ENCODE assay signal across 8 cellular contexts in the genomic region with DNA sequence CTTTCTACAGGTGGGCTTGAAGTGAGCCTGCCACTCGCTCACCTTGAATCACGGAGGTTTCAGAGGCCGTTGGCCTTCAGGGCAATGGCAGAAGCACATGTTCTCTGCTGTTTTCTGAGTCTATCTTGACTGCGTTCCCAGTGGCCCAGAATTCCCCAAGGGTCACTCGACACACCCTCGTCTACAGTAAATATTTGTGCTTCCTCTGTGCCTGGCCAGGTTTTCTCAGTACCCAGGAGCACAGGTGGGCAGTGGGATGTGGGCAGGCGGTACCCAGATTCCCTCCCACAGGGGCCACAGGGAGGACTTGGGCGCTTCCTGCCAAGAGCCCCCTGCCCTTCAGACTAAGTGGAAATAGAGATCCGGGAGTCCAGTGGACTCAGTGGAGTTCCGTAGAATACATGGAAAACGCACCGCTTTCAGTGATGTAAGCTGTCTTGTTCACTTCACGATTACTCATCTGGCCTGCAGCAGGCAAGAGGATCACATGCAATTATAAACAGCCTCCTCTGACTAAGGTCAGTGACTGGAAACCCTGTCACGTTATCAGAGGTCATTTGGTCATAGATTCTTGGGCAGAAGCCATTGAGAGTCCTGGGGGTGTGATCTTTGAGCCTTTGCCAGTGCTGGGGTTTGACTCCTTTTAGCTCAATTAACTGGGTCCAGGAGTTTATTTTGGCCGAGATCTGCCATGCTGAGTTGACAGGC.
A peak's percentile ranks its signal among the peaks of the same experiment; 100 is the strongest.
DNase-seq lines count a peak whose midpoint lies in the region; ATAC-seq and TF ChIP-seq lines count a peak whose summit lies in the region.

No MANE protein-coding gene starts in this region.

- peak overlapping the region; percentile 93 for H3K27ac ChIP-seq in AG04450 (ENCODE audit: low read depth, low read length)
- no peak overlapping the region for H3K27ac ChIP-seq in Karpas-422 (ENCODE audit: low read length)
- peak overlapping the region; percentile 94 for H3K27ac ChIP-seq in brain microvascular endothelial cell
- peak overlapping the region; percentile 93 to 98 for H3K27ac ChIP-seq in liver (ENCODE audit: low read depth in 1 of 2, low read length in 2 of 2)
- peak overlapping the region; percentile 44 to 58 for H3K27ac ChIP-seq in uterus

- no peak overlapping the region for H2AFZ ChIP-seq in Karpas-422 (ENCODE audit: low read length)

- no peaks in the 10 kb centered on the region for H3K9me3 ChIP-seq in AG04450 (ENCODE audit: control insufficient read depth, insufficient read depth, low read length)
- no peaks in the 10 kb centered on the region for H3K9me3 ChIP-seq in Karpas-422 (ENCODE audit: low read length)
- no peaks in the 10 kb centered on the region for H3K9me3 ChIP-seq in liver (ENCODE audit: control insufficient read depth in 4 of 4, low read length in 3 of 4)
- no peaks in the 10 kb centered on the region for H3K9me3 ChIP-seq in uterus

- no peak for ATAC-seq in naive thymus-derived CD8-positive, alpha-beta T cell

- H3K27me3 ChIP-seq in AG04450 (ENCODE audit: control insufficient read depth, insufficient read depth, low read length): no peaks in the 10 kb centered on the region
- no peaks in the 10 kb centered on the region for H3K27me3 ChIP-seq in Karpas-422 (ENCODE audit: low read length)
- no peaks in the 10 kb centered on the region for H3K27me3 ChIP-seq in brain microvascular endothelial cell (replicated peaks)
- H3K27me3 ChIP-seq in liver (ENCODE audit: control insufficient read depth in 4 of 4, insufficient read depth in 4 of 4, low read length in 3 of 4): no peaks in the 10 kb centered on the region
- H3K27me3 ChIP-seq in uterus: no peaks in the 10 kb centered on the region

- H3K36me3 ChIP-seq in Karpas-422 (ENCODE audit: insufficient read depth, low read length): no peaks in the 10 kb centered on the region
- no peaks in the 10 kb centered on the region for H3K36me3 ChIP-seq in brain microvascular endothelial cell (replicated peaks)
- H3K36me3 ChIP-seq in liver (ENCODE audit: control insufficient read depth in 4 of 4, insufficient read depth in 3 of 4, low read depth in 1 of 4, low read length in 3 of 4): no peaks in the 10 kb centered on the region
- H3K36me3 ChIP-seq in uterus: no peaks in the 10 kb centered on the region

- DNase-seq in AG04450 (ENCODE audit: low read depth, low spot score): peak; percentile 65
- DNase-seq in Karpas-422: no peak
- peak; percentile 87 for DNase-seq in brain microvascular endothelial cell
- peak in 1 of 2 donors; percentile 47 for DNase-seq in uterus
- no peak for DNase-seq in stimulated activated CD4-positive, alpha-beta T cell treated with anti-CD3 and anti-CD28 coated beads, Interleukin-2, amount 100 ng/mL, for 48 hours
- no peak for DNase-seq in activated gamma-delta T cell (lab: John Stamatoyannopoulos, UW)
- DNase-seq in naive thymus-derived CD8-positive, alpha-beta T cell: no peak

- H3K4me3 Mint-ChIP-seq in naive thymus-derived CD8-positive, alpha-beta T cell: no peak overlapping the region

- no peaks in the 10 kb centered on the region for H3K9me2 ChIP-seq in Karpas-422 (replicated peaks; ENCODE audit: insufficient read depth, low read length)

- intact Hi-C loops in uterus (cut with DNase I; ENCODE audit: low total_unique reads): no loop called here

- H3K4me3 ChIP-seq in AG04450 (ENCODE audit: low read depth, low read length) (no peak overlapping the region; the same call in none of the 2 replicates), Karpas-422 (ENCODE audit: low read length) (no peak overlapping the region), brain microvascular endothelial cell (ENCODE audit: low read depth, low read length) (peak overlapping the region; percentile 66), liver (ENCODE audit: low read depth in 1 of 3, low read length in 3 of 3) (no peak overlapping the region), uterus (no peak overlapping the region)

- in situ Hi-C loops in brain microvascular endothelial cell (cut with HindIII; ENCODE audit: low pct_ligation_motif_present, low sequenced_read_pairs): no loop called here

- TF ChIP-seq POLR2A in uterus (IDR thresholded peaks at IDR 0.05): no peak

- no peak overlapping the region for H3K27ac Mint-ChIP-seq in naive thymus-derived CD8-positive, alpha-beta T cell

- TF ChIP-seq CTCF in AG04450 (IDR thresholded peaks at IDR 0.05; ENCODE audit: low read depth, low read length) (no peak), brain microvascular endothelial cell (IDR thresholded peaks at IDR 0.05; ENCODE audit: low read depth, low read length, missing control alignments) (no peak), liver (IDR thresholded peaks at IDR 0.05; ENCODE audit: low read depth, low read length, missing input control) (no peak), uterus (IDR thresholded peaks at IDR 0.05) (no peak)

- H3K79me2 ChIP-seq in Karpas-422 (ENCODE audit: low read length): no peaks in the 10 kb centered on the region

- H3K4me1 ChIP-seq in Karpas-422 (ENCODE audit: low read length): peaks cover 46% of the 10 kb centered on the region
- peaks cover 0 to 25% (median 14%) of the 10 kb centered on the region in 4 donors for H3K4me1 ChIP-seq in liver (ENCODE audit: control insufficient read depth in 4 of 4, insufficient read depth in 4 of 4, low read length in 3 of 4)
- H3K4me1 ChIP-seq in uterus: no peaks in the 10 kb centered on the region

- POLR2A ChIA-PET in AG04450 (lab: Yijun Ruan, JAX): interaction anchor here (0.5 to 1.0 kb wide), 2 partner anchors 18 to 113 kb away, joined by 3 read pairs; no protein-coding TSS in a partner anchor
- POLR2A ChIA-PET in naive thymus-derived CD8-positive, alpha-beta T cell (lab: Charles Lee): no interaction called here

- peaks cover 0 to 21% (median 2%) of the 10 kb centered on the region in 4 donors for H3K4me1 Mint-ChIP-seq in naive thymus-derived CD8-positive, alpha-beta T cell

- WGBS in liver: 20% methylated on average over 15 of the region's 15 CpGs

- peak overlapping the region; percentile 6 for H3K4me2 ChIP-seq in Karpas-422 (ENCODE audit: low read depth, low read length, poor library complexity, severe bottlenecking)

- H3K27me3 Mint-ChIP-seq in naive thymus-derived CD8-positive, alpha-beta T cell: peaks cover 0 to 6% (median 0%) of the 10 kb centered on the region in 5 donors

- CTCF ChIA-PET in AG04450 (lab: Charles Lee): interaction anchor here (0.6 to 1.2 kb wide), 3 partner anchors 52 to 180 kb away, joined by 3 to 4 read pairs (median 4); a partner anchor contains a TSS

- TF ChIP-seq RAD21 in liver (IDR thresholded peaks at IDR 0.05): peak; percentile 2 to 32

- no peak overlapping the region for H3K9ac ChIP-seq in Karpas-422 (ENCODE audit: low read length)
- peak overlapping the region in 1 of 2 donors; percentile 86 for H3K9ac ChIP-seq in liver (ENCODE audit: low read depth in 1 of 2, low read length in 2 of 2)

- peaks cover 22% of the 10 kb centered on the region; the same call in 1 of the 2 replicates for H4K20me1 ChIP-seq in Karpas-422 (ENCODE audit: insufficient read depth, low read depth, low read length)

- no peaks in the 10 kb centered on the region for H3K9me3 Mint-ChIP-seq in naive thymus-derived CD8-positive, alpha-beta T cell

- H3K36me3 Mint-ChIP-seq in naive thymus-derived CD8-positive, alpha-beta T cell: no peaks in the 10 kb centered on the region

TF ChIP-seq in liver, 16 proteins besides CTCF, POLR2A, EP300 and RAD21 (continues in another document):
- TF ChIP-seq SP1 (IDR thresholded peaks at IDR 0.05): peak; percentile 85
- TF ChIP-seq, protein P1, sequence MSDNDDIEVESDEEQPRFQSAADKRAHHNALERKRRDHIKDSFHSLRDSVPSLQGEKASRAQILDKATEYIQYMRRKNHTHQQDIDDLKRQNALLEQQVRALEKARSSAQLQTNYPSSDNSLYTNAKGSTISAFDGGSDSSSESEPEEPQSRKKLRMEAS (IDR thresholded peaks at IDR 0.05): peak; percentile 69
- peak; percentile 76 to 90 for TF ChIP-seq JUND (IDR thresholded peaks at IDR 0.05)
- TF ChIP-seq, protein P2, sequence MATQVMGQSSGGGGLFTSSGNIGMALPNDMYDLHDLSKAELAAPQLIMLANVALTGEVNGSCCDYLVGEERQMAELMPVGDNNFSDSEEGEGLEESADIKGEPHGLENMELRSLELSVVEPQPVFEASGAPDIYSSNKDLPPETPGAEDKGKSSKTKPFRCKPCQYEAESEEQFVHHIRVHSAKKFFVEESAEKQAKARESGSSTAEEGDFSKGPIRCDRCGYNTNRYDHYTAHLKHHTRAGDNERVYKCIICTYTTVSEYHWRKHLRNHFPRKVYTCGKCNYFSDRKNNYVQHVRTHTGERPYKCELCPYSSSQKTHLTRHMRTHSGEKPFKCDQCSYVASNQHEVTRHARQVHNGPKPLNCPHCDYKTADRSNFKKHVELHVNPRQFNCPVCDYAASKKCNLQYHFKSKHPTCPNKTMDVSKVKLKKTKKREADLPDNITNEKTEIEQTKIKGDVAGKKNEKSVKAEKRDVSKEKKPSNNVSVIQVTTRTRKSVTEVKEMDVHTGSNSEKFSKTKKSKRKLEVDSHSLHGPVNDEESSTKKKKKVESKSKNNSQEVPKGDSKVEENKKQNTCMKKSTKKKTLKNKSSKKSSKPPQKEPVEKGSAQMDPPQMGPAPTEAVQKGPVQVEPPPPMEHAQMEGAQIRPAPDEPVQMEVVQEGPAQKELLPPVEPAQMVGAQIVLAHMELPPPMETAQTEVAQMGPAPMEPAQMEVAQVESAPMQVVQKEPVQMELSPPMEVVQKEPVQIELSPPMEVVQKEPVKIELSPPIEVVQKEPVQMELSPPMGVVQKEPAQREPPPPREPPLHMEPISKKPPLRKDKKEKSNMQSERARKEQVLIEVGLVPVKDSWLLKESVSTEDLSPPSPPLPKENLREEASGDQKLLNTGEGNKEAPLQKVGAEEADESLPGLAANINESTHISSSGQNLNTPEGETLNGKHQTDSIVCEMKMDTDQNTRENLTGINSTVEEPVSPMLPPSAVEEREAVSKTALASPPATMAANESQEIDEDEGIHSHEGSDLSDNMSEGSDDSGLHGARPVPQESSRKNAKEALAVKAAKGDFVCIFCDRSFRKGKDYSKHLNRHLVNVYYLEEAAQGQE (IDR thresholded peaks at IDR 0.05): peak; percentile 51
- TF ChIP-seq, protein P3, sequence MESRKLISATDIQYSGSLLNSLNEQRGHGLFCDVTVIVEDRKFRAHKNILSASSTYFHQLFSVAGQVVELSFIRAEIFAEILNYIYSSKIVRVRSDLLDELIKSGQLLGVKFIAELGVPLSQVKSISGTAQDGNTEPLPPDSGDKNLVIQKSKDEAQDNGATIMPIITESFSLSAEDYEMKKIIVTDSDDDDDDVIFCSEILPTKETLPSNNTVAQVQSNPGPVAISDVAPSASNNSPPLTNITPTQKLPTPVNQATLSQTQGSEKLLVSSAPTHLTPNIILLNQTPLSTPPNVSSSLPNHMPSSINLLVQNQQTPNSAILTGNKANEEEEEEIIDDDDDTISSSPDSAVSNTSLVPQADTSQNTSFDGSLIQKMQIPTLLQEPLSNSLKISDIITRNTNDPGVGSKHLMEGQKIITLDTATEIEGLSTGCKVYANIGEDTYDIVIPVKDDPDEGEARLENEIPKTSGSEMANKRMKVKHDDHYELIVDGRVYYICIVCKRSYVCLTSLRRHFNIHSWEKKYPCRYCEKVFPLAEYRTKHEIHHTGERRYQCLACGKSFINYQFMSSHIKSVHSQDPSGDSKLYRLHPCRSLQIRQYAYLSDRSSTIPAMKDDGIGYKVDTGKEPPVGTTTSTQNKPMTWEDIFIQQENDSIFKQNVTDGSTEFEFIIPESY (IDR thresholded peaks at IDR 0.05): peak; percentile 70
- peak; percentile 23 for TF ChIP-seq FOXA1 (IDR thresholded peaks at IDR 0.05)
- TF ChIP-seq HNF4G (IDR thresholded peaks at IDR 0.05): no peak

Comparison
In these comparisons a context has a peak if more than half of its experiments do, and no peak if none do; other contexts are left out.
1. DNase-seq: peak in AG04450 (single experiment) and brain microvascular endothelial cell (single experiment); none in Karpas-422 (single experiment), stimulated activated CD4-positive, alpha-beta T cell treated with anti-CD3 and anti-CD28 coated beads, Interleukin-2, amount 100 ng/mL, for 48 hours (0 of 2), activated gamma-delta T cell (single experiment) and naive thymus-derived CD8-positive, alpha-beta T cell (0 of 10).